In the genomic region with DNA sequence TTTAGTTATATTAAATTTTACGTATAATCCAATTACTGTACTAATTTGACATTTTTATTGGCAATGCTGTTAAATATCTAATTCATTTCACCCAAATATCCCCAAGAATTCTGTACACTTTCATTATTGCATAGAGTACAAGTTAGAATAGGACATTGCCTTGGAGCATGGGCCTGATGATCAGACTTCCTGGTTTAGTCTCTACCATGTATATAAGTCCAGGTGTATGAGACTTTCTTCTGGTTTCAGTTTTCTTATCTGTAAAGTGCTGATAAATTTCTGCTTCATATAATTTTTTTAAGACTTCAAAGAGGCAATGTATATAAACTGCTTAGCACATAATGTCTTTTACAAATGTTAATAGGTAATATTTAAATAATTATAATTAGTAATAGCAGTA, we compare ENCODE assay signal across 15 cellular contexts.
DNase-seq lines count a peak whose midpoint lies in the region; ATAC-seq and TF ChIP-seq lines count a peak whose summit lies in the region.
"Had no signal": no experiment of that assay in that cellular context is flagged by ENCODE, and none has a peak within 500 bp of the region (broad histone marks: within the 10 kb centered on the region; RNA-seq: fewer than 3 reads in every experiment).

No MANE protein-coding gene starts in this region.

- no peaks in the 10 kb centered on the region for H3K9me3 ChIP-seq in left ventricle myocardium inferior (replicated peaks)
- H3K9me3 ChIP-seq: colonic mucosa, right lobe of liver had no signal

- H3K27me3 ChIP-seq in left ventricle myocardium inferior (ENCODE audit: low read depth): no peaks in the 10 kb centered on the region
- H3K27me3 ChIP-seq: colonic mucosa, right lobe of liver had no signal

- ATAC-seq in GM18519 (IDR thresholded peaks at IDR 0.05; ENCODE audit: low FRiP score, unreplicated experiment): peak; percentile 76
- peak; percentile 74 for ATAC-seq in GM21381 (IDR thresholded peaks at IDR 0.05; ENCODE audit: unreplicated experiment)
- peak; percentile 63 for ATAC-seq in HG02852 (IDR thresholded peaks at IDR 0.05; ENCODE audit: unreplicated experiment)
- ATAC-seq: right lobe of liver; stimulated activated naive CD8-positive, alpha-beta T cell treated with anti-CD3 and anti-CD28 coated beads, Interleukin-15, Interleukin-2, amounts not matched to agents 100 U/mL and 50 U/mL, for 24 hours had no signal

- TF ChIP-seq CTCF in left ventricle myocardium inferior (IDR thresholded peaks at IDR 0.05; ENCODE audit: borderline replicate concordance): no peak

- intact Hi-C loops in left ventricle myocardium inferior (cut with micrococcal nuclease): loop anchor here (10.0 kb wide), 1 partner anchor 510 kb away; no protein-coding TSS in a partner anchor

- H3K4me1 ChIP-seq in left ventricle myocardium inferior: peaks cover 32% of the 10 kb centered on the region
- H3K4me1 ChIP-seq: colonic mucosa, right lobe of liver had no signal

- no peak overlapping the region for H3K27ac ChIP-seq in left ventricle myocardium inferior (replicated peaks)
- H3K27ac ChIP-seq: colonic mucosa, right lobe of liver had no signal

- no peak overlapping the region for H3K4me3 ChIP-seq in Jurkat, Clone E6-1 (ENCODE audit: low read length)
- H3K4me3 ChIP-seq in left ventricle myocardium inferior: no peak overlapping the region
- H3K4me3 ChIP-seq: colonic mucosa, lung, right lobe of liver had no signal

- peak; percentile 27 for DNase-seq in Jurkat, Clone E6-1 (ENCODE audit: low read depth, low spot score)
- DNase-seq in activated CD4-positive, alpha-beta T cell treated with anti-CD3 and anti-CD28 coated beads, Interleukin-2, amount 50 U/mL, for 48 hours: no peak
- no peak for DNase-seq in SHP77 treated with DMSO at 0.1 percent for 48 hours (lab: John Stamatoyannopoulos, UW)
- DNase-seq in NCI-H1436 treated with DMSO at 0.1 percent for 48 hours (lab: John Stamatoyannopoulos, UW): no peak
- no peak for DNase-seq in left ventricle myocardium inferior
- DNase-seq: activated T-cell treated with anti-CD3 and anti-CD28 coated beads, Interleukin-2, amount 50 U/mL, for 24 hours; colonic mucosa; NCI-H187 treated with DMSO at 0.1 percent for 48 hours; NCI-H69; right lobe of liver; stimulated activated naive CD8-positive, alpha-beta T cell treated with anti-CD3 and anti-CD28 coated beads, Interleukin-15, Interleukin-2, amounts not matched to agents 100 U/mL and 50 U/mL, for 24 hours had no signal

- no peaks in the 10 kb centered on the region for H3K36me3 ChIP-seq in left ventricle myocardium inferior
- H3K36me3 ChIP-seq: colonic mucosa, right lobe of liver had no signal
